ENCODE assay signal across 15 cellular contexts in the genomic region with DNA sequence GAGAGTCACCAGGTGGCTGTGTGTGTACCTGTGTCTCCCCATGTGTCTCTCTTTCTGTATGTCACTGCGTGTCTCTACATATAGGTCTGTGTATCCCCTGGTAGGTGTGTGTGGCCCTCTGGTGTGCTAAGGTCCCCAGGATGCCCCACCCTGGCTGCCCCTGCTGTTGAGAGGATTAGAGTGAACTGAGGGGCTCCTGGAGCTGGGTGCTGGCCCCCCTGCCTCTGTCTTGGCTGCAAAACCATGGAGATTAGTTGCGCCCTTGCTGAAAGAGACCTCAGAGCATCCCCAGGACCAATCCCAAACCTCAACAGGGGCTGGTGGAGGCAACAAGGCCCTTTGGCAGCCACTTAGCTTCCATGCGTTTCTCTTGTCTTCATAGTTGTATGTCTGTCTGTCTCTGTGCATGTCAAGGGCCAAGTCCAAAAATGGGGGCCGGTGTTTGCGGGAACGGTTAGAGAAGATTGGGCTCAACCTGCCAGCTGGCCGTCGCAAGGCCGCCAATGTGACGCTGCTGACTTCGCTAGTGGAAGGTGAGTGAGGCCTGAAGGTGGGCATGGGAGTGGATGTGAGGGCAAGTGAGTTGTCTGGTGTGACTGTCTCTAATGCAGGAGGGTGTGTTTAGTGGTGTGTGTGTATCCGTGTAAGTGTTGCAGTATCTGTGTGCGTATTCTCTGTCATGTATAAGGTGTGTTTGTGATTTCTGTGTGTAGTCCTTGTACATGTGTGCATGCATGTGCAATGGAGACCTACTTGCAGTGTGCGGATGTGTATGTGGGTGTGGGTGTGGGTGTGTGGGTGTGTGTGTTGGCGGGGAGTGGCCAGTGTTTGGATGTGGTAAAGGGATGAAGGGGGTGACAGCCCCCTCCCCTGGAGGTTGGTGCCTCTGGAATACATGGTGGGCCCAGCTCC. TPM values are rescaled to one million over a fixed set of nuclear protein-coding genes. Genes with fewer than 3 reads are reported as not detected.
DNase-seq lines count a peak whose midpoint lies in the region; ATAC-seq lines count a peak whose summit lies in the region.
"Had no signal": no experiment of that assay in that cellular context is flagged by ENCODE, and none has a peak within 500 bp of the region (broad histone marks: within the 10 kb centered on the region; RNA-seq: fewer than 3 reads in every experiment).

No MANE protein-coding gene starts in this region.

- no peak overlapping the region for H2AK5ac ChIP-seq in mesenchymal stem cell (ENCODE audit: low read length, severe bottlenecking)

- POLR2A ChIA-PET in activated naive CD8-positive, alpha-beta T cell treated with anti-CD3 and anti-CD28 coated beads, Interleukin-2, amount 10 ng/mL, durations not matched to agents 7 days and 5 days (lab: Charles Lee), result interaction anchor here (0.8 kb wide), 1 partner anchor 12 kb away, joined by 3 read pairs; no protein-coding TSS in a partner anchor

- no peak overlapping the region for H2BK120ac ChIP-seq in mesenchymal stem cell (ENCODE audit: low read depth, low read length)

- no peak overlapping the region for H2AFZ ChIP-seq in mesenchymal stem cell (ENCODE audit: low read depth, low read length)
- H2AFZ ChIP-seq: PC-9 had no signal

- CTCF ChIA-PET in activated CD8-positive, alpha-beta memory T cell treated with anti-CD3 and anti-CD28 coated beads, Interleukin-2, amount 10 ng/mL, durations not matched to agents 7 days and 5 days (lab: Charles Lee), result interaction anchor here (1.1 kb wide), 1 partner anchor 125 kb away, joined by 3 read pairs; no protein-coding TSS in a partner anchor

- H3K4me1 Mint-ChIP-seq in activated naive CD8-positive, alpha-beta T cell treated with anti-CD3 and anti-CD28 coated beads, Interleukin-2, amount 10 ng/mL, durations not matched to agents 7 days and 5 days, result peaks cover 14% of the 10 kb centered on the region
- H3K4me1 Mint-ChIP-seq in activated naive CD8-positive, alpha-beta T cell treated with anti-CD3 and anti-CD28 coated beads for 36 hours, result peaks cover 2% of the 10 kb centered on the region
- peaks cover 12% of the 10 kb centered on the region for H3K4me1 Mint-ChIP-seq in activated CD8-positive, alpha-beta memory T cell treated with anti-CD3 and anti-CD28 coated beads, Interleukin-2, amount 10 ng/mL, durations not matched to agents 7 days and 5 days

- no peak for DNase-seq in activated naive CD8-positive, alpha-beta T cell treated with anti-CD3 and anti-CD28 coated beads, Interleukin-2, amount 10 ng/mL, durations not matched to agents 7 days and 5 days
- no peak for DNase-seq in activated naive CD8-positive, alpha-beta T cell treated with anti-CD3 and anti-CD28 coated beads for 36 hours
- DNase-seq in activated CD8-positive, alpha-beta memory T cell treated with anti-CD3 and anti-CD28 coated beads, Interleukin-2, amount 10 ng/mL, durations not matched to agents 7 days and 5 days, result peak; percentile 38
- DNase-seq in mesenchymal stem cell (no peak), putamen (ENCODE audit: low spot score) (no peak)
- DNase-seq in stimulated activated naive CD8-positive, alpha-beta T cell treated with anti-CD3 and anti-CD28 coated beads, Interleukin-15, Interleukin-2, amounts not matched to agents 100 U/mL and 50 U/mL, for 24 hours, result no peak
- DNase-seq: DMS 273 treated with DMSO at 0.1 percent for 48 hours, NCI-H1436 treated with DMSO at 0.1 percent for 48 hours, NCI-H2081, NCI-H748 treated with DMSO at 0.1 percent for 48 hours, PC-9 had no signal

- H3K4ac ChIP-seq in mesenchymal stem cell (ENCODE audit: low read depth in 1 of 2, low read length in 2 of 2), result no peak overlapping the region

- H3K18ac ChIP-seq in mesenchymal stem cell (ENCODE audit: low read depth in 1 of 2, low read length in 2 of 2), result no peak overlapping the region

- no peak overlapping the region for H2BK12ac ChIP-seq in mesenchymal stem cell (ENCODE audit: low read length in 2 of 2)

- no peaks in the 10 kb centered on the region for H3K4me1 ChIP-seq in mesenchymal stem cell (ENCODE audit: control insufficient read depth, insufficient read depth, low read depth, low read length)

- no peak overlapping the region for H3K4me2 ChIP-seq in mesenchymal stem cell (ENCODE audit: low read length, poor library complexity, severe bottlenecking)
- H3K4me2 ChIP-seq: KMS-11, PC-9 had no signal

- no peak overlapping the region for H2BK5ac ChIP-seq in mesenchymal stem cell (ENCODE audit: low read depth, low read length, poor library complexity, severe bottlenecking)

- no peak overlapping the region for H4K8ac ChIP-seq in mesenchymal stem cell (ENCODE audit: low read length)

- no peak for ATAC-seq in activated naive CD8-positive, alpha-beta T cell treated with anti-CD3 and anti-CD28 coated beads, Interleukin-2, amount 10 ng/mL, durations not matched to agents 7 days and 5 days (ENCODE audit: low read depth)
- ATAC-seq in activated CD8-positive, alpha-beta memory T cell treated with anti-CD3 and anti-CD28 coated beads, Interleukin-2, amount 10 ng/mL, durations not matched to agents 7 days and 5 days, result no peak
- ATAC-seq in GM21360 (IDR thresholded peaks at IDR 0.05; ENCODE audit: unreplicated experiment), result no peak
- no peak for ATAC-seq in stimulated activated naive CD8-positive, alpha-beta T cell treated with anti-CD3 and anti-CD28 coated beads, Interleukin-15, Interleukin-2, amounts not matched to agents 100 U/mL and 50 U/mL, for 24 hours

- H2BK15ac ChIP-seq in mesenchymal stem cell (ENCODE audit: low read depth, poor library complexity, severe bottlenecking), result peak overlapping the region; percentile 49

- H3K4me3 ChIP-seq in mesenchymal stem cell (ENCODE audit: insufficient read depth in 1 of 2, low read depth in 1 of 2, low read length in 2 of 2), result no peak overlapping the region
- H3K4me3 ChIP-seq: PC-9 had no signal

- H3K9me3 Mint-ChIP-seq in activated naive CD8-positive, alpha-beta T cell treated with anti-CD3 and anti-CD28 coated beads, Interleukin-2, amount 10 ng/mL, durations not matched to agents 7 days and 5 days, result no peaks in the 10 kb centered on the region
- H3K9me3 Mint-ChIP-seq in activated naive CD8-positive, alpha-beta T cell treated with anti-CD3 and anti-CD28 coated beads for 36 hours, result no peaks in the 10 kb centered on the region
- no peaks in the 10 kb centered on the region for H3K9me3 Mint-ChIP-seq in activated CD8-positive, alpha-beta memory T cell treated with anti-CD3 and anti-CD28 coated beads, Interleukin-2, amount 10 ng/mL, durations not matched to agents 7 days and 5 days (ENCODE audit: low read depth)

- H3K4me3 Mint-ChIP-seq in activated naive CD8-positive, alpha-beta T cell treated with anti-CD3 and anti-CD28 coated beads, Interleukin-2, amount 10 ng/mL, durations not matched to agents 7 days and 5 days, result no peak overlapping the region
- no peak overlapping the region for H3K4me3 Mint-ChIP-seq in activated naive CD8-positive, alpha-beta T cell treated with anti-CD3 and anti-CD28 coated beads for 36 hours
- H3K4me3 Mint-ChIP-seq in activated CD8-positive, alpha-beta memory T cell treated with anti-CD3 and anti-CD28 coated beads, Interleukin-2, amount 10 ng/mL, durations not matched to agents 7 days and 5 days, result no peak overlapping the region

- no peak overlapping the region for H3K9ac ChIP-seq in mesenchymal stem cell (ENCODE audit: low read length)
- H3K9ac ChIP-seq: KMS-11 had no signal

- H3K36me3 Mint-ChIP-seq in activated naive CD8-positive, alpha-beta T cell treated with anti-CD3 and anti-CD28 coated beads, Interleukin-2, amount 10 ng/mL, durations not matched to agents 7 days and 5 days, result peaks cover 4% of the 10 kb centered on the region
- H3K36me3 Mint-ChIP-seq in activated naive CD8-positive, alpha-beta T cell treated with anti-CD3 and anti-CD28 coated beads for 36 hours, result peaks cover 2% of the 10 kb centered on the region
- H3K36me3 Mint-ChIP-seq in activated CD8-positive, alpha-beta memory T cell treated with anti-CD3 and anti-CD28 coated beads, Interleukin-2, amount 10 ng/mL, durations not matched to agents 7 days and 5 days, result no peaks in the 10 kb centered on the region

- no peak overlapping the region for H3K27ac ChIP-seq in mesenchymal stem cell (ENCODE audit: low read length, poor library complexity, severe bottlenecking)
- H3K27ac ChIP-seq: C4-2B, KMS-11, PC-9 had no signal

- WGBS in mesenchymal stem cell, result 98% methylated on average over 15 of the region's 15 CpGs

- H3K23ac ChIP-seq in mesenchymal stem cell (ENCODE audit: low read length in 2 of 2), result no peak overlapping the region

- no peak overlapping the region for H3K14ac ChIP-seq in mesenchymal stem cell (ENCODE audit: low read length in 2 of 2)

- no peaks in the 10 kb centered on the region for H3K9me3 ChIP-seq in mesenchymal stem cell (ENCODE audit: control insufficient read depth, low read length)

- H3K79me1 ChIP-seq in mesenchymal stem cell (replicated peaks; ENCODE audit: low read length, poor library complexity, severe bottlenecking), result no peaks in the 10 kb centered on the region

- H3K27me3 Mint-ChIP-seq in activated naive CD8-positive, alpha-beta T cell treated with anti-CD3 and anti-CD28 coated beads, Interleukin-2, amount 10 ng/mL, durations not matched to agents 7 days and 5 days, result no peaks in the 10 kb centered on the region
- no peaks in the 10 kb centered on the region for H3K27me3 Mint-ChIP-seq in activated naive CD8-positive, alpha-beta T cell treated with anti-CD3 and anti-CD28 coated beads for 36 hours
- no peaks in the 10 kb centered on the region for H3K27me3 Mint-ChIP-seq in activated CD8-positive, alpha-beta memory T cell treated with anti-CD3 and anti-CD28 coated beads, Interleukin-2, amount 10 ng/mL, durations not matched to agents 7 days and 5 days

- no peaks in the 10 kb centered on the region for H3K27me3 ChIP-seq in mesenchymal stem cell (ENCODE audit: control insufficient read depth in 1 of 2, insufficient read depth in 1 of 2, low read length in 2 of 2)

- H3K27ac Mint-ChIP-seq in activated naive CD8-positive, alpha-beta T cell treated with anti-CD3 and anti-CD28 coated beads, Interleukin-2, amount 10 ng/mL, durations not matched to agents 7 days and 5 days, result peak overlapping the region; percentile 14
- H3K27ac Mint-ChIP-seq in activated naive CD8-positive, alpha-beta T cell treated with anti-CD3 and anti-CD28 coated beads for 36 hours, result no peak overlapping the region
- peak overlapping the region; percentile 1 for H3K27ac Mint-ChIP-seq in activated CD8-positive, alpha-beta memory T cell treated with anti-CD3 and anti-CD28 coated beads, Interleukin-2, amount 10 ng/mL, durations not matched to agents 7 days and 5 days

- peaks cover 7 to 20% of the 10 kb centered on the region in 2 experiments for H3K36me3 ChIP-seq in mesenchymal stem cell (ENCODE audit: control insufficient read depth in 1 of 2, insufficient read depth in 2 of 2, low read depth in 1 of 2, low read length in 2 of 2)

- H4K91ac ChIP-seq in mesenchymal stem cell (ENCODE audit: low read length), result peak overlapping the region; percentile 74

RNA-seq across cellular contexts. Expression of a gene that starts 16.7 kb away (rescaled TPM):
- 1 to 10 TPM; 1.2 to 1.8 TPM for total RNA-seq in activated naive CD8-positive, alpha-beta T cell treated with anti-CD3 and anti-CD28 coated beads, Interleukin-2, amount 10 ng/mL, durations not matched to agents 7 days and 5 days
- total RNA-seq in activated naive CD8-positive, alpha-beta T cell treated with anti-CD3 and anti-CD28 coated beads for 36 hours, result under 1 TPM; 0.27 to 0.32 TPM
- 1 to 10 TPM in 1 of 2 experiments, under 1 TPM in 1; 0.68 to 1.0 TPM for total RNA-seq in activated CD8-positive, alpha-beta memory T cell treated with anti-CD3 and anti-CD28 coated beads, Interleukin-2, amount 10 ng/mL, durations not matched to agents 7 days and 5 days
- 0.11 TPM for polyA plus RNA-seq in mesenchymal stem cell (2013, experiment 1 of 2)
- 0.10 TPM for polyA plus RNA-seq in mesenchymal stem cell (2013, experiment 2 of 2)
- total RNA-seq: M059J had no signal

RNA-seq across cellular contexts. Expression of a gene that starts 32.2 kb away (rescaled TPM):
- 10 to 100 TPM; 21.5 to 23.2 TPM for total RNA-seq in activated naive CD8-positive, alpha-beta T cell treated with anti-CD3 and anti-CD28 coated beads, Interleukin-2, amount 10 ng/mL, durations not matched to agents 7 days and 5 days
- 10 to 100 TPM; 31.3 to 36.0 TPM for total RNA-seq in activated naive CD8-positive, alpha-beta T cell treated with anti-CD3 and anti-CD28 coated beads for 36 hours
- 10 to 100 TPM; 20.1 to 31.7 TPM for total RNA-seq in activated CD8-positive, alpha-beta memory T cell treated with anti-CD3 and anti-CD28 coated beads, Interleukin-2, amount 10 ng/mL, durations not matched to agents 7 days and 5 days
- polyA plus RNA-seq in mesenchymal stem cell (2013, experiment 1 of 2), result 19.5 TPM
- polyA plus RNA-seq in mesenchymal stem cell (2013, experiment 2 of 2), result 20.1 TPM

RNA-seq across cellular contexts. Expression of a gene that starts 32.6 kb away (rescaled TPM):
- total RNA-seq in activated naive CD8-positive, alpha-beta T cell treated with anti-CD3 and anti-CD28 coated beads, Interleukin-2, amount 10 ng/mL, durations not matched to agents 7 days and 5 days, result 10 to 100 TPM; 49.8 to 51.8 TPM
- 10 to 100 TPM; 17.2 to 18.3 TPM for total RNA-seq in activated naive CD8-positive, alpha-beta T cell treated with anti-CD3 and anti-CD28 coated beads for 36 hours
- total RNA-seq in activated CD8-positive, alpha-beta memory T cell treated with anti-CD3 and anti-CD28 coated beads, Interleukin-2, amount 10 ng/mL, durations not matched to agents 7 days and 5 days, result 10 to 100 TPM; 36.0 to 45.7 TPM
- 37.8 TPM for polyA plus RNA-seq in mesenchymal stem cell (2013, experiment 1 of 2)
- polyA plus RNA-seq in mesenchymal stem cell (2013, experiment 2 of 2), result 37.6 TPM

RNA-seq across cellular contexts. Expression of a gene that starts 51.6 kb away (rescaled TPM):
- total RNA-seq in activated naive CD8-positive, alpha-beta T cell treated with anti-CD3 and anti-CD28 coated beads, Interleukin-2, amount 10 ng/mL, durations not matched to agents 7 days and 5 days, result 10 to 100 TPM; 55.1 to 58.0 TPM
- total RNA-seq in activated naive CD8-positive, alpha-beta T cell treated with anti-CD3 and anti-CD28 coated beads for 36 hours, result 100 to 1,000 TPM; 107 to 111 TPM
- 100 to 1,000 TPM in 1 of 2 experiments, 10 to 100 TPM in 1; 88.8 to 103 TPM for total RNA-seq in activated CD8-positive, alpha-beta memory T cell treated with anti-CD3 and anti-CD28 coated beads, Interleukin-2, amount 10 ng/mL, durations not matched to agents 7 days and 5 days
- polyA plus RNA-seq in mesenchymal stem cell (2013, experiment 1 of 2), result 169 TPM
- 180 TPM for polyA plus RNA-seq in mesenchymal stem cell (2013, experiment 2 of 2)
